In the genomic region with DNA sequence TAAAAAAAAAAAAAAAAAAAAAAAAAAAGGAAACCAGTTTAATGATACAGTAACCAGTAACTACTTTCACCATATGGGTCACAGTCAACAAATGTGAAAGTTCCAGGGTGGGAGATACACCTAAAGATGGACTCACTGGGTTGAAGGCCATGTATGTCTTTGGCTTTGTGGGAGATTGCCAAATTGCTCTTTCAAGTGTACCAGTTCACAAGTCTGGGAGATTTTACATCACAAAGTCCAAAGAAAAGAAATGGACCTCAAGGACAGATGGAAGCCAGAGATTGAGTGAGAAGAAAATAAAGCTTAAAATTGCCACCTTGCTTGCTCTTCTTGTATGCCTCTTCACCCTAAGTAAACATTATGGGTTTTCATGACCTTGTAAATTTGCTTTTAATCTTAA, we compare ENCODE assay signal across 1 cellular context.
TF ChIP-seq lines count a peak whose summit lies in the region.

No MANE protein-coding gene starts in this region.

TF ChIP-seq in HepG2, 621 proteins besides CTCF, POLR2A, EP300 and RAD21 (continued from another document):
- TF ChIP-seq, protein P1, sequence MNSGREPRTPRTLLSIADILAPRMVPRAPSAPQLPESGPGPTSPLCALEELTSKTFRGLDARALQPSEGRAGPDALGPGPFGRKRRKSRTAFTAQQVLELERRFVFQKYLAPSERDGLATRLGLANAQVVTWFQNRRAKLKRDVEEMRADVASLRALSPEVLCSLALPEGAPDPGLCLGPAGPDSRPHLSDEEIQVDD (CRISPR knock-in tag; IDR thresholded peaks at IDR 0.05; ENCODE audit: borderline replicate concordance), result no peak
- no peak for TF ChIP-seq DPF2 (CRISPR knock-in tag; IDR thresholded peaks at IDR 0.05; ENCODE audit: borderline replicate concordance, low read depth)
- TF ChIP-seq, protein P2, sequence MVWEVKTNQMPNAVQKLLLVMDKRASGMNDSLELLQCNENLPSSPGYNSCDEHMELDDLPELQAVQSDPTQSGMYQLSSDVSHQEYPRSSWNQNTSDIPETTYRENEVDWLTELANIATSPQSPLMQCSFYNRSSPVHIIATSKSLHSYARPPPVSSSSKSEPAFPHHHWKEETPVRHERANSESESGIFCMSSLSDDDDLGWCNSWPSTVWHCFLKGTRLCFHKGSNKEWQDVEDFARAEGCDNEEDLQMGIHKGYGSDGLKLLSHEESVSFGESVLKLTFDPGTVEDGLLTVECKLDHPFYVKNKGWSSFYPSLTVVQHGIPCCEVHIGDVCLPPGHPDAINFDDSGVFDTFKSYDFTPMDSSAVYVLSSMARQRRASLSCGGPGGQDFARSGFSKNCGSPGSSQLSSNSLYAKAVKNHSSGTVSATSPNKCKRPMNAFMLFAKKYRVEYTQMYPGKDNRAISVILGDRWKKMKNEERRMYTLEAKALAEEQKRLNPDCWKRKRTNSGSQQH (CRISPR knock-in tag; IDR thresholded peaks at IDR 0.05; ENCODE audit: low read depth), result no peak
- TF ChIP-seq ZNF331 (CRISPR knock-in tag; IDR thresholded peaks at IDR 0.05), result no peak
- TF ChIP-seq, protein P3, sequence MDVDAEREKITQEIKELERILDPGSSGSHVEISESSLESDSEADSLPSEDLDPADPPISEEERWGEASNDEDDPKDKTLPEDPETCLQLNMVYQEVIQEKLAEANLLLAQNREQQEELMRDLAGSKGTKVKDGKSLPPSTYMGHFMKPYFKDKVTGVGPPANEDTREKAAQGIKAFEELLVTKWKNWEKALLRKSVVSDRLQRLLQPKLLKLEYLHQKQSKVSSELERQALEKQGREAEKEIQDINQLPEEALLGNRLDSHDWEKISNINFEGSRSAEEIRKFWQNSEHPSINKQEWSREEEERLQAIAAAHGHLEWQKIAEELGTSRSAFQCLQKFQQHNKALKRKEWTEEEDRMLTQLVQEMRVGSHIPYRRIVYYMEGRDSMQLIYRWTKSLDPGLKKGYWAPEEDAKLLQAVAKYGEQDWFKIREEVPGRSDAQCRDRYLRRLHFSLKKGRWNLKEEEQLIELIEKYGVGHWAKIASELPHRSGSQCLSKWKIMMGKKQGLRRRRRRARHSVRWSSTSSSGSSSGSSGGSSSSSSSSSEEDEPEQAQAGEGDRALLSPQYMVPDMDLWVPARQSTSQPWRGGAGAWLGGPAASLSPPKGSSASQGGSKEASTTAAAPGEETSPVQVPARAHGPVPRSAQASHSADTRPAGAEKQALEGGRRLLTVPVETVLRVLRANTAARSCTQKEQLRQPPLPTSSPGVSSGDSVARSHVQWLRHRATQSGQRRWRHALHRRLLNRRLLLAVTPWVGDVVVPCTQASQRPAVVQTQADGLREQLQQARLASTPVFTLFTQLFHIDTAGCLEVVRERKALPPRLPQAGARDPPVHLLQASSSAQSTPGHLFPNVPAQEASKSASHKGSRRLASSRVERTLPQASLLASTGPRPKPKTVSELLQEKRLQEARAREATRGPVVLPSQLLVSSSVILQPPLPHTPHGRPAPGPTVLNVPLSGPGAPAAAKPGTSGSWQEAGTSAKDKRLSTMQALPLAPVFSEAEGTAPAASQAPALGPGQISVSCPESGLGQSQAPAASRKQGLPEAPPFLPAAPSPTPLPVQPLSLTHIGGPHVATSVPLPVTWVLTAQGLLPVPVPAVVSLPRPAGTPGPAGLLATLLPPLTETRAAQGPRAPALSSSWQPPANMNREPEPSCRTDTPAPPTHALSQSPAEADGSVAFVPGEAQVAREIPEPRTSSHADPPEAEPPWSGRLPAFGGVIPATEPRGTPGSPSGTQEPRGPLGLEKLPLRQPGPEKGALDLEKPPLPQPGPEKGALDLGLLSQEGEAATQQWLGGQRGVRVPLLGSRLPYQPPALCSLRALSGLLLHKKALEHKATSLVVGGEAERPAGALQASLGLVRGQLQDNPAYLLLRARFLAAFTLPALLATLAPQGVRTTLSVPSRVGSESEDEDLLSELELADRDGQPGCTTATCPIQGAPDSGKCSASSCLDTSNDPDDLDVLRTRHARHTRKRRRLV (CRISPR knock-in tag; IDR thresholded peaks at IDR 0.05), result no peak
- TF ChIP-seq, protein P4, sequence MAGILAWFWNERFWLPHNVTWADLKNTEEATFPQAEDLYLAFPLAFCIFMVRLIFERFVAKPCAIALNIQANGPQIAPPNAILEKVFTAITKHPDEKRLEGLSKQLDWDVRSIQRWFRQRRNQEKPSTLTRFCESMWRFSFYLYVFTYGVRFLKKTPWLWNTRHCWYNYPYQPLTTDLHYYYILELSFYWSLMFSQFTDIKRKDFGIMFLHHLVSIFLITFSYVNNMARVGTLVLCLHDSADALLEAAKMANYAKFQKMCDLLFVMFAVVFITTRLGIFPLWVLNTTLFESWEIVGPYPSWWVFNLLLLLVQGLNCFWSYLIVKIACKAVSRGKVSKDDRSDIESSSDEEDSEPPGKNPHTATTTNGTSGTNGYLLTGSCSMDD (CRISPR knock-in tag; IDR thresholded peaks at IDR 0.05), result no peak
- no peak for TF ChIP-seq ZSCAN31 (CRISPR knock-in tag; IDR thresholded peaks at IDR 0.05; ENCODE audit: low read depth)
- no peak for TF ChIP-seq ONECUT2 (CRISPR knock-in tag; IDR thresholded peaks at IDR 0.05)
- no peak for TF ChIP-seq FOSL2 (CRISPR knock-in tag; IDR thresholded peaks at IDR 0.05)
- TF ChIP-seq ZNF362 (CRISPR knock-in tag; IDR thresholded peaks at IDR 0.05; ENCODE audit: borderline replicate concordance), result 0 out of 2 replicates have a peak, but pooled peaks have one; percentile 17
- TF ChIP-seq CBFB (CRISPR knock-in tag; IDR thresholded peaks at IDR 0.05), result no peak
- TF ChIP-seq CENPT (CRISPR knock-in tag; IDR thresholded peaks at IDR 0.05; ENCODE audit: low read depth), result no peak
- no peak for TF ChIP-seq ZNF816 (CRISPR knock-in tag; IDR thresholded peaks at IDR 0.05; ENCODE audit: borderline replicate concordance)
- TF ChIP-seq ZNF510 (CRISPR knock-in tag; IDR thresholded peaks at IDR 0.05; ENCODE audit: low read depth), result no peak
- TF ChIP-seq, protein P5, sequence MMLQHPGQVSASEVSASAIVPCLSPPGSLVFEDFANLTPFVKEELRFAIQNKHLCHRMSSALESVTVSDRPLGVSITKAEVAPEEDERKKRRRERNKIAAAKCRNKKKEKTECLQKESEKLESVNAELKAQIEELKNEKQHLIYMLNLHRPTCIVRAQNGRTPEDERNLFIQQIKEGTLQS (CRISPR knock-in tag; IDR thresholded peaks at IDR 0.05), result no peak
- TF ChIP-seq ZNF512B (CRISPR knock-in tag; IDR thresholded peaks at IDR 0.05; ENCODE audit: borderline replicate concordance), result no peak
- no peak for TF ChIP-seq ZSCAN25 (CRISPR knock-in tag; IDR thresholded peaks at IDR 0.05)
- TF ChIP-seq ZNF235 (CRISPR knock-in tag; IDR thresholded peaks at IDR 0.05; ENCODE audit: borderline replicate concordance), result no peak
- TF ChIP-seq SOX6 (IDR thresholded peaks at IDR 0.05), result no peak
- TF ChIP-seq SOX6 (CRISPR knock-in tag; IDR thresholded peaks at IDR 0.05), result 0 out of 2 replicates have a peak, but pooled peaks have one; percentile 15
- no peak for TF ChIP-seq ZFYVE20 (CRISPR knock-in tag; IDR thresholded peaks at IDR 0.05; ENCODE audit: borderline replicate concordance, low read depth)
- no peak for TF ChIP-seq ZNF614 (CRISPR knock-in tag; IDR thresholded peaks at IDR 0.05; ENCODE audit: borderline replicate concordance)
- TF ChIP-seq, protein P6, sequence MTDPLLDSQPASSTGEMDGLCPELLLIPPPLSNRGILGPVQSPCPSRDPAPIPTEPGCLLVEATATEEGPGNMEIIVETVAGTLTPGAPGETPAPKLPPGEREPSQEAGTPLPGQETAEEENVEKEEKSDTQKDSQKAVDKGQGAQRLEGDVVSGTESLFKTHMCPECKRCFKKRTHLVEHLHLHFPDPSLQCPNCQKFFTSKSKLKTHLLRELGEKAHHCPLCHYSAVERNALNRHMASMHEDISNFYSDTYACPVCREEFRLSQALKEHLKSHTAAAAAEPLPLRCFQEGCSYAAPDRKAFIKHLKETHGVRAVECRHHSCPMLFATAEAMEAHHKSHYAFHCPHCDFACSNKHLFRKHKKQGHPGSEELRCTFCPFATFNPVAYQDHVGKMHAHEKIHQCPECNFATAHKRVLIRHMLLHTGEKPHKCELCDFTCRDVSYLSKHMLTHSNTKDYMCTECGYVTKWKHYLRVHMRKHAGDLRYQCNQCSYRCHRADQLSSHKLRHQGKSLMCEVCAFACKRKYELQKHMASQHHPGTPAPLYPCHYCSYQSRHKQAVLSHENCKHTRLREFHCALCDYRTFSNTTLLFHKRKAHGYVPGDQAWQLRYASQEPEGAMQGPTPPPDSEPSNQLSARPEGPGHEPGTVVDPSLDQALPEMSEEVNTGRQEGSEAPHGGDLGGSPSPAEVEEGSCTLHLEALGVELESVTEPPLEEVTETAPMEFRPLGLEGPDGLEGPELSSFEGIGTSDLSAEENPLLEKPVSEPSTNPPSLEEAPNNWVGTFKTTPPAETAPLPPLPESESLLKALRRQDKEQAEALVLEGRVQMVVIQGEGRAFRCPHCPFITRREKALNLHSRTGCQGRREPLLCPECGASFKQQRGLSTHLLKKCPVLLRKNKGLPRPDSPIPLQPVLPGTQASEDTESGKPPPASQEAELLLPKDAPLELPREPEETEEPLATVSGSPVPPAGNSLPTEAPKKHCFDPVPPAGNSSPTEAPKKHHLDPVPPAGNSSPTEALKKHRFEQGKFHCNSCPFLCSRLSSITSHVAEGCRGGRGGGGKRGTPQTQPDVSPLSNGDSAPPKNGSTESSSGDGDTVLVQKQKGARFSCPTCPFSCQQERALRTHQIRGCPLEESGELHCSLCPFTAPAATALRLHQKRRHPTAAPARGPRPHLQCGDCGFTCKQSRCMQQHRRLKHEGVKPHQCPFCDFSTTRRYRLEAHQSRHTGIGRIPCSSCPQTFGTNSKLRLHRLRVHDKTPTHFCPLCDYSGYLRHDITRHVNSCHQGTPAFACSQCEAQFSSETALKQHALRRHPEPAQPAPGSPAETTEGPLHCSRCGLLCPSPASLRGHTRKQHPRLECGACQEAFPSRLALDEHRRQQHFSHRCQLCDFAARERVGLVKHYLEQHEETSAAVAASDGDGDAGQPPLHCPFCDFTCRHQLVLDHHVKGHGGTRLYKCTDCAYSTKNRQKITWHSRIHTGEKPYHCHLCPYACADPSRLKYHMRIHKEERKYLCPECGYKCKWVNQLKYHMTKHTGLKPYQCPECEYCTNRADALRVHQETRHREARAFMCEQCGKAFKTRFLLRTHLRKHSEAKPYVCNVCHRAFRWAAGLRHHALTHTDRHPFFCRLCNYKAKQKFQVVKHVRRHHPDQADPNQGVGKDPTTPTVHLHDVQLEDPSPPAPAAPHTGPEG (CRISPR knock-in tag; IDR thresholded peaks at IDR 0.05), result no peak
- TF ChIP-seq FIP1L1 (IDR thresholded peaks at IDR 0.05; ENCODE audit: borderline replicate concordance, insufficient read depth, low read depth, low read length), result no peak
- TF ChIP-seq ZNF543 (CRISPR knock-in tag; IDR thresholded peaks at IDR 0.05), result no peak
- TF ChIP-seq BHLHE40 (IDR thresholded peaks at IDR 0.05; ENCODE audit: low read length), result no peak
- peak; percentile 66 for TF ChIP-seq HNF4A (CRISPR knock-in tag; IDR thresholded peaks at IDR 0.05)
- no peak for TF ChIP-seq ZFP90 (CRISPR knock-in tag; IDR thresholded peaks at IDR 0.05; ENCODE audit: borderline replicate concordance)
- no peak for TF ChIP-seq PHF8 (CRISPR knock-in tag; IDR thresholded peaks at IDR 0.05)
- TF ChIP-seq U2AF1 (optimal IDR thresholded peaks at IDR 0.05; ENCODE audit: low read depth, low read length), result no peak
- TF ChIP-seq MED1 (CRISPR knock-in tag; IDR thresholded peaks at IDR 0.05), result no peak
- TF ChIP-seq PAXIP1 (CRISPR knock-in tag; conservative IDR thresholded peaks at IDR 0.05), result 0 out of 2 replicates have a peak, but pooled peaks have one; percentile 32
- no peak for TF ChIP-seq NFIC (IDR thresholded peaks at IDR 0.05; ENCODE audit: low read length)
